In the genomic region with DNA sequence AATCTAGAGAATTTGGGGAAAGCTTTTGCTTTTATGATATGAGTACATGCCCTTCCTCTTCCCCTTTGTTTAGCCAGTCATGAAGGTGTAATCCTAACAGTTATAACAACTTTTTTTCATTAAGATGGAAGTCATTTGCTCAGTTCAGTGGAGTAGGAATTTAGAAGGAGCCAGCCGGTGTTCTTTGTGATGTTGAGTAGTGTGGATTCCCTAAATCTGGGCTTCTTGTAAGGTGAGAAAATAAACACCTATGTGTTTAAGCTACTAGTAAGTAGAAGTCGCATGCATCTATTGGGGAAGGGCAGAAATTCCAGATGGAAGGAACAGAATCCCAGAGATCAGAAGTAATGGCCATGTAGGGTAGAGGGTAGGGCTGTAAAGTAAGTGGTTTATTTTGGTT, we compare ENCODE assay signal across 31 cellular contexts. TPM values are rescaled to one million over a fixed set of nuclear protein-coding genes. Genes with fewer than 3 reads are reported as not detected.
"Had no signal": no experiment of that assay in that cellular context is flagged by ENCODE, and none has a peak within 500 bp of the region (broad histone marks: within the 10 kb centered on the region; RNA-seq: fewer than 3 reads in every experiment).

No MANE protein-coding gene starts in this region.

- ATAC-seq: activated CD8-positive, alpha-beta T cell treated with anti-CD3 and anti-CD28 coated beads for 36 hours; activated T-cell treated with anti-CD3 and anti-CD28 coated beads, Interleukin-2, amount 50 U/mL, for 72 hours; activated T-helper 17 cell treated with anti-CD3 and anti-CD28 coated beads, Interleukin-2, amount 50 U/mL, for 72 hours had no signal

- H3K27me3 Mint-ChIP-seq: activated CD4-positive, alpha-beta T cell treated with anti-CD3 and anti-CD28 coated beads, Interleukin-2, amount 10 ng/mL, durations not matched to agents 24 days and 14 days; activated CD8-positive, alpha-beta T cell treated with anti-CD3 and anti-CD28 coated beads for 36 hours; activated naive CD4-positive, alpha-beta T cell treated with anti-CD3 and anti-CD28 coated beads, Interleukin-2, amount 50 U/mL, for 24 hours; activated naive CD8-positive, alpha-beta T cell treated with anti-CD3 and anti-CD28 coated beads, Interleukin-2, amount 10 ng/mL, durations not matched to agents 7 days and 5 days; activated T-helper 17 cell treated with anti-CD3 and anti-CD28 coated beads, Interleukin-2, amount 50 U/mL, for 72 hours had no signal

- H3K36me3 ChIP-seq: ascending aorta, breast epithelium, SJCRH30, WERI-Rb-1 had no signal

- DNase-seq: activated CD4-positive, alpha-beta T cell treated with anti-CD3 and anti-CD28 coated beads, Interleukin-2, amount 10 ng/mL, durations not matched to agents 24 days and 14 days; activated CD4-positive, alpha-beta T cell treated with anti-CD3 and anti-CD28 coated beads, Interleukin-2, amount 50 U/mL, for 4 hours; activated CD8-positive, alpha-beta T cell treated with anti-CD3 and anti-CD28 coated beads for 36 hours; activated gamma-delta T cell; activated naive CD4-positive, alpha-beta T cell treated with Interleukin-2 at 50 U/mL for 16 hours; activated naive CD8-positive, alpha-beta T cell treated with anti-CD3 and anti-CD28 coated beads, Interleukin-2, amount 10 ng/mL, durations not matched to agents 7 days and 5 days; activated T-cell treated with anti-CD3 and anti-CD28 coated beads, Interleukin-2, amount 50 U/mL, for 1 hour; activated T-cell treated with anti-CD3 and anti-CD28 coated beads, Interleukin-2, amount 50 U/mL, for 72 hours; amygdala; Kasumi-1; KG1; MM.1S; MV-4-11; NCI-H1092; NCI-H1436 treated with DMSO at 0.1 percent for 48 hours; NCI-H1694 treated with DMSO at 0.1 percent for 48 hours; NCI-H2029; NCI-H345; NCI-H524 treated with DMSO at 0.1 percent for 48 hours; NK-92 treated with Interleukin-12 subunit alpha and Interleukin-12 subunit beta, amount 100 ng/mL, for 24 hours; PC-9; Right ventricle myocardium superior; SJCRH30; T1000; WERI-Rb-1 had no signal

- H3K4me1 ChIP-seq: ascending aorta, breast epithelium, SJCRH30 had no signal

- H3K4me1 Mint-ChIP-seq: activated CD4-positive, alpha-beta T cell treated with anti-CD3 and anti-CD28 coated beads, Interleukin-2, amount 10 ng/mL, durations not matched to agents 24 days and 14 days; activated naive CD4-positive, alpha-beta T cell treated with anti-CD3 and anti-CD28 coated beads, Interleukin-2, amount 50 U/mL, for 24 hours; activated naive CD8-positive, alpha-beta T cell treated with anti-CD3 and anti-CD28 coated beads, Interleukin-2, amount 10 ng/mL, durations not matched to agents 7 days and 5 days; activated T-helper 17 cell treated with anti-CD3 and anti-CD28 coated beads, Interleukin-2, amount 50 U/mL, for 72 hours had no signal

- H3K4me3 ChIP-seq: ascending aorta, breast epithelium, PC-9, SJCRH30, SK-N-MC had no signal

- H3K27me3 ChIP-seq: ascending aorta, breast epithelium, SJCRH30 had no signal

- H3K36me3 Mint-ChIP-seq: activated naive CD4-positive, alpha-beta T cell treated with anti-CD3 and anti-CD28 coated beads, Interleukin-2, amount 50 U/mL, for 24 hours; activated naive CD8-positive, alpha-beta T cell treated with anti-CD3 and anti-CD28 coated beads, Interleukin-2, amount 10 ng/mL, durations not matched to agents 7 days and 5 days had no signal

- H3K27ac Mint-ChIP-seq: activated CD4-positive, alpha-beta T cell treated with anti-CD3 and anti-CD28 coated beads, Interleukin-2, amount 10 ng/mL, durations not matched to agents 24 days and 14 days; activated CD8-positive, alpha-beta T cell treated with anti-CD3 and anti-CD28 coated beads for 36 hours; activated naive CD4-positive, alpha-beta T cell treated with anti-CD3 and anti-CD28 coated beads, Interleukin-2, amount 50 U/mL, for 24 hours; activated naive CD8-positive, alpha-beta T cell treated with anti-CD3 and anti-CD28 coated beads, Interleukin-2, amount 10 ng/mL, durations not matched to agents 7 days and 5 days; activated T-cell treated with anti-CD3 and anti-CD28 coated beads, Interleukin-2, amount 50 U/mL, for 72 hours; activated T-helper 17 cell treated with anti-CD3 and anti-CD28 coated beads, Interleukin-2, amount 50 U/mL, for 72 hours had no signal

- H2AFZ ChIP-seq: PC-9 had no signal

- H3K27ac ChIP-seq: ascending aorta, breast epithelium, PC-9, SJCRH30, SK-N-MC, WERI-Rb-1 had no signal

- H3K4me3 Mint-ChIP-seq: activated CD4-positive, alpha-beta T cell treated with anti-CD3 and anti-CD28 coated beads, Interleukin-2, amount 10 ng/mL, durations not matched to agents 24 days and 14 days; activated CD8-positive, alpha-beta T cell treated with anti-CD3 and anti-CD28 coated beads for 36 hours; activated naive CD4-positive, alpha-beta T cell treated with anti-CD3 and anti-CD28 coated beads, Interleukin-2, amount 50 U/mL, for 24 hours; activated naive CD8-positive, alpha-beta T cell treated with anti-CD3 and anti-CD28 coated beads, Interleukin-2, amount 10 ng/mL, durations not matched to agents 7 days and 5 days; activated T-cell treated with anti-CD3 and anti-CD28 coated beads, Interleukin-2, amount 50 U/mL, for 72 hours; activated T-helper 17 cell treated with anti-CD3 and anti-CD28 coated beads, Interleukin-2, amount 50 U/mL, for 72 hours had no signal

- H3K9me3 Mint-ChIP-seq: activated naive CD4-positive, alpha-beta T cell treated with anti-CD3 and anti-CD28 coated beads, Interleukin-2, amount 50 U/mL, for 24 hours had no signal

- H3K4me2 ChIP-seq: PC-9 had no signal

- H3K9me3 ChIP-seq: ascending aorta, breast epithelium, SJCRH30 had no signal

RNA-seq across cellular contexts. Expression of gene CNTLN, which starts 13.6 kb away (rescaled TPM):
- total RNA-seq: OCI-LY7 had no signal
